8 cellular contexts compared by ENCODE assay signal in genomic region chr10:46720386-46720785, GRCh38.
DNase-seq lines count a peak whose midpoint lies in the region; ATAC-seq and TF ChIP-seq lines count a peak whose summit lies in the region.
"Not testable (repeated sequence)": the region's sequence is repeated elsewhere in the genome, so short reads cannot be mapped to it uniquely, and the experiment has no call there.

No MANE protein-coding gene starts in this region.

- DNase-seq in Caki2 (ENCODE audit: low read depth) (peak; percentile 59), Karpas-422 (peak; percentile 42), NCI-H82 (lab: John Stamatoyannopoulos, UW) (peak; percentile 50), WERI-Rb-1 (peak; percentile 55), dorsolateral prefrontal cortex (peak in 7 of 10 donors; percentile 4 to 76 (median 32)), left cardiac atrium (peak; percentile 19), myocyte (ENCODE audit: low read depth) (peak; percentile 18)
- peak; percentile 1 for DNase-seq in stimulated activated CD4-positive, alpha-beta T cell treated with anti-CD3 and anti-CD28 coated beads, Interleukin-15, amount 100 ng/mL, for 24 hours

- H2AFZ ChIP-seq in Karpas-422 (ENCODE audit: low read length), result not testable (repeated sequence)

- H3K27ac ChIP-seq in Karpas-422 (ENCODE audit: low read length); WERI-Rb-1; dorsolateral prefrontal cortex: not testable (repeated sequence)

- in situ Hi-C loops in Caki2 (cut with HindIII; ENCODE audit: low pct_unique_long_range_greater_than_20kb, low sequenced_read_pairs), result not testable (repeated sequence)

- not testable (repeated sequence) for H3K27me3 ChIP-seq in Karpas-422 (ENCODE audit: low read length); WERI-Rb-1 (ENCODE audit: insufficient read depth, low read depth, severe bottlenecking); dorsolateral prefrontal cortex

- not testable (repeated sequence) for H3K4me2 ChIP-seq in Karpas-422 (ENCODE audit: low read depth, low read length, poor library complexity, severe bottlenecking)

- ATAC-seq in left cardiac atrium, result not testable (repeated sequence)

- TF ChIP-seq CTCF in WERI-Rb-1 (IDR thresholded peaks at IDR 0.05; ENCODE audit: low read depth, low read length) (peak; percentile 20; the same call in 1 of the 2 replicates), dorsolateral prefrontal cortex (IDR thresholded peaks at IDR 0.05 in 54 of 56, conservative IDR thresholded peaks at IDR 0.05 in 2 of 56; ENCODE audit: low read depth in 1 of 56, partially characterized antibody in 56 of 56) (peak in 38 of 56 donors; percentile 10 to 59 (median 30))

- H3K9ac ChIP-seq in Karpas-422 (ENCODE audit: low read length), result not testable (repeated sequence)

- not testable (repeated sequence) for H3K9me2 ChIP-seq in Karpas-422 (replicated peaks; ENCODE audit: insufficient read depth, low read length)

- not testable (repeated sequence) for H3K79me2 ChIP-seq in Karpas-422 (ENCODE audit: low read length)

- not testable (repeated sequence) for H3K4me3 ChIP-seq in Karpas-422 (ENCODE audit: low read length); WERI-Rb-1 (ENCODE audit: low read depth, low read length); dorsolateral prefrontal cortex

- H4K20me1 ChIP-seq in Karpas-422 (ENCODE audit: insufficient read depth, low read depth, low read length), result not testable (repeated sequence)

- H3K36me3 ChIP-seq in Karpas-422 (ENCODE audit: insufficient read depth, low read length); WERI-Rb-1: not testable (repeated sequence)

- intact Hi-C loops in dorsolateral prefrontal cortex (cut with DNase I); left cardiac atrium (cut with DNase I): not testable (repeated sequence)

- H3K4me1 ChIP-seq in Karpas-422 (ENCODE audit: low read length), result not testable (repeated sequence)

- not testable (repeated sequence) for H3K9me3 ChIP-seq in Karpas-422 (ENCODE audit: low read length); WERI-Rb-1 (ENCODE audit: severe bottlenecking)

Comparison
In these comparisons a context has a peak if more than half of its experiments do, and no peak if none do; other contexts are left out.
1. DNase-seq: peak in every context shown above with its lines; median percentile 59 in Caki2; 55 in WERI-Rb-1; 50 in NCI-H82; 42 in Karpas-422; 32 in dorsolateral prefrontal cortex; 19 in left cardiac atrium; 18 in myocyte; 1 in stimulated activated CD4-positive, alpha-beta T cell treated with anti-CD3 and anti-CD28 coated beads, Interleukin-15, amount 100 ng/mL, for 24 hours.